Comparison of ENCODE assay signal across 10 cellular contexts in the genomic region with DNA sequence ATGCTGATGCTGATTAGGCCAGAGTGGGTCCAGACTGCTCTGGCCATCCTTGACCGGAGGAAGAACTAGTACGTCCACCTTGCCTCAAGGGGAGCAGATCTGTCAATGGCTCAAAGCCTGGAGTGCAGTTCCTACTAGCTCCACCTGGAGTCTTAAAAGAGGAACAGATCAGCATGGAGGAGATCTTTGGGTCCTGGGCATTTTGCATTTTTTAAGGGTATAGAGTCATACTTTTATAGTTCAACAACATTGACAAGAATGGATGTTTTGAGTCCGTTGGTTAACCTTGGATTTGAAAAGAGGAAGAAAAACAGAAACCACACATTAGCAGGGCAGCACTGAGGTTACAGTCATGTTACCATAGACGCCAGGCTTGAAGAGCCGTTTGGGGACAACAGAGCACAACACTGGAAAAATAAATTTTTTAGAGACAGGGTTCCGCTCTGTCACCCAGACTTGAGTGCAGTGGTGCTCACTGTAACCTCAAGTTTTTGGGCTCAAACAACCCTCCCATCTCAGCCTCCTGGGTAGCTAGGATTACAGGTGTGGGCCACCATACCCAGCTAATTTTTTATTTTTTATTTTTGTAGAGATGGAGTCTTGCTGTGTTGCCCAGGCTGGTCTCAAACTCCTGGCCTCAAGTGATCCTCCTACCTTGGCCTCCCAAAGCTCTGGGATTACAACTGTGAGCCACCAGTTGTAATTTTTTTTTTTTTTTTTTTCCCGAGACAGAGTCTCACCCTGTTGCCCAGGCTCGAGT.
DNase-seq lines count a peak whose midpoint lies in the region; ATAC-seq, FAIRE-seq and TF ChIP-seq lines count a peak whose summit lies in the region.
"Had no signal": no experiment of that assay in that cellular context is flagged by ENCODE, and none has a peak within 500 bp of the region (broad histone marks: within the 10 kb centered on the region; RNA-seq: fewer than 3 reads in every experiment).

No MANE protein-coding gene starts in this region.

- no peak overlapping the region for H3K4me3 ChIP-seq in brain microvascular endothelial cell (ENCODE audit: low read depth, low read length)
- no peak overlapping the region for H3K4me3 ChIP-seq in retinal pigment epithelial cell (ENCODE audit: low read length)
- H3K4me3 ChIP-seq: lung, SK-N-MC had no signal

- H3K27ac Mint-ChIP-seq in activated T-helper 17 cell treated with anti-CD3 and anti-CD28 coated beads, Interleukin-2, amount 50 U/mL, for 72 hours = no peak overlapping the region
- H3K27ac Mint-ChIP-seq in activated T-cell treated with anti-CD3 and anti-CD28 coated beads, Interleukin-2, amount 50 U/mL, for 72 hours = no peak overlapping the region

- no peaks in the 10 kb centered on the region for H3K27me3 ChIP-seq in brain microvascular endothelial cell (replicated peaks)

- H3K27ac ChIP-seq in brain microvascular endothelial cell = no peak overlapping the region
- H3K27ac ChIP-seq: SK-N-MC had no signal

- H3K27me3 Mint-ChIP-seq in activated T-helper 17 cell treated with anti-CD3 and anti-CD28 coated beads, Interleukin-2, amount 50 U/mL, for 72 hours = no peaks in the 10 kb centered on the region
- H3K27me3 Mint-ChIP-seq in activated T-cell treated with anti-CD3 and anti-CD28 coated beads, Interleukin-2, amount 50 U/mL, for 72 hours (ENCODE audit: low read depth) = no peaks in the 10 kb centered on the region

- no peaks in the 10 kb centered on the region for H3K36me3 Mint-ChIP-seq in activated T-helper 17 cell treated with anti-CD3 and anti-CD28 coated beads, Interleukin-2, amount 50 U/mL, for 72 hours (ENCODE audit: low read depth)
- no peaks in the 10 kb centered on the region for H3K36me3 Mint-ChIP-seq in activated T-cell treated with anti-CD3 and anti-CD28 coated beads, Interleukin-2, amount 50 U/mL, for 72 hours (ENCODE audit: insufficient read depth in 2 of 2)

- in situ Hi-C loops in brain microvascular endothelial cell (cut with HindIII; ENCODE audit: low pct_ligation_motif_present, low sequenced_read_pairs) = no loop called here

- no peaks in the 10 kb centered on the region for H3K36me3 ChIP-seq in brain microvascular endothelial cell (replicated peaks)

- no peaks in the 10 kb centered on the region for H3K9me3 Mint-ChIP-seq in activated T-helper 17 cell treated with anti-CD3 and anti-CD28 coated beads, Interleukin-2, amount 50 U/mL, for 72 hours
- H3K9me3 Mint-ChIP-seq in activated T-cell treated with anti-CD3 and anti-CD28 coated beads, Interleukin-2, amount 50 U/mL, for 72 hours = no peaks in the 10 kb centered on the region

- TF ChIP-seq CTCF in brain microvascular endothelial cell (IDR thresholded peaks at IDR 0.05; ENCODE audit: low read depth, low read length, missing control alignments) (peak; percentile 56), retinal pigment epithelial cell (conservative IDR thresholded peaks at IDR 0.05; ENCODE audit: low read depth, low read length) (peak; percentile 22)

- FAIRE-seq in GM12891 (lab: Jason Lieb, UNC) = peak; percentile 77
- FAIRE-seq in HTR-8/SVneo (lab: Jason Lieb, UNC) = no peak

- peak; percentile 48 for ATAC-seq in GM21619 (IDR thresholded peaks at IDR 0.05; ENCODE audit: unreplicated experiment)
- no peak for ATAC-seq in activated T-helper 17 cell treated with anti-CD3 and anti-CD28 coated beads, Interleukin-2, amount 50 U/mL, for 72 hours (replicated peaks)
- ATAC-seq in activated T-cell treated with anti-CD3 and anti-CD28 coated beads, Interleukin-2, amount 50 U/mL, for 72 hours (replicated peaks in 1 of 2) = no peak

- 0 out of 2 replicates have a peak, but pooled peaks have one; percentile 59 for TF ChIP-seq POLR2A in GM12891 (IDR thresholded peaks at IDR 0.05; ENCODE audit: low read depth, low read length)

- H3K4me1 Mint-ChIP-seq in activated T-helper 17 cell treated with anti-CD3 and anti-CD28 coated beads, Interleukin-2, amount 50 U/mL, for 72 hours = no peaks in the 10 kb centered on the region
- no peaks in the 10 kb centered on the region for H3K4me1 Mint-ChIP-seq in activated T-cell treated with anti-CD3 and anti-CD28 coated beads, Interleukin-2, amount 50 U/mL, for 72 hours (ENCODE audit: low read depth)

- H3K4me3 Mint-ChIP-seq in activated T-helper 17 cell treated with anti-CD3 and anti-CD28 coated beads, Interleukin-2, amount 50 U/mL, for 72 hours = no peak overlapping the region
- H3K4me3 Mint-ChIP-seq in activated T-cell treated with anti-CD3 and anti-CD28 coated beads, Interleukin-2, amount 50 U/mL, for 72 hours = no peak overlapping the region

- DNase-seq in GM12891 (ENCODE audit: insufficient read length, low spot score) (peak; percentile 17), HTR-8/SVneo (ENCODE audit: insufficient read length, low spot score) (peak; percentile 33), brain microvascular endothelial cell (peak; percentile 7), retinal pigment epithelial cell (ENCODE audit: low read depth) (no peak), NCI-H446 treated with DMSO at 0.1 percent for 48 hours (lab: John Stamatoyannopoulos, UW) (no peak)
- no peak for DNase-seq in activated T-cell treated with anti-CD3 and anti-CD28 coated beads, Interleukin-2, amount 50 U/mL, for 72 hours

TF ChIP-seq in GM12891, 5 proteins besides CTCF, POLR2A, EP300 and RAD21:
- 0 out of 2 replicates have a peak, but pooled peaks have one; percentile 37 for TF ChIP-seq POLR2AphosphoS5 (IDR thresholded peaks at IDR 0.05; ENCODE audit: low read depth, low read length)
- no peak for TF ChIP-seq TAF1 (IDR thresholded peaks at IDR 0.05; ENCODE audit: low read depth, low read length)
- TF ChIP-seq SPI1 (IDR thresholded peaks at IDR 0.05; ENCODE audit: low read depth, low read length) = peak; percentile 82
- TF ChIP-seq PAX5 (IDR thresholded peaks at IDR 0.05; ENCODE audit: insufficient read depth, low read length, severe bottlenecking) = peak; percentile 88

Comparison
In these comparisons a context has a peak if more than half of its experiments do, and no peak if none do; other contexts are left out.
1. DNase-seq: peak in GM12891 (single experiment), HTR-8/SVneo (single experiment) and brain microvascular endothelial cell (single experiment); none in retinal pigment epithelial cell (single experiment), NCI-H446 treated with DMSO at 0.1 percent for 48 hours (single experiment) and activated T-cell treated with anti-CD3 and anti-CD28 coated beads, Interleukin-2, amount 50 U/mL, for 72 hours (0 of 2).